ENCODE assay signal across 28 cellular contexts in genomic region chr3:170267793-170268192, GRCh38.
"Had no signal": no experiment of that assay in that cellular context is flagged by ENCODE, and none has a peak within 500 bp of the region (broad histone marks: within the 10 kb centered on the region; RNA-seq: fewer than 3 reads in every experiment).

No MANE protein-coding gene starts in this region.

- H3K4me3 ChIP-seq: adrenal gland, body of pancreas, breast epithelium, PC-9 had no signal

- H3K27me3 Mint-ChIP-seq: activated CD4-positive, alpha-beta memory T cell treated with anti-CD3 and anti-CD28 coated beads for 36 hours; activated CD4-positive, alpha-beta T cell treated with anti-CD3 and anti-CD28 coated beads, Interleukin-2, amount 10 ng/mL, durations not matched to agents 7 days and 5 days had no signal

- H3K36me3 ChIP-seq: adrenal gland had no signal

- H3K4me1 Mint-ChIP-seq: activated CD4-positive, alpha-beta T cell treated with anti-CD3 and anti-CD28 coated beads, Interleukin-2, amount 10 ng/mL, durations not matched to agents 7 days and 5 days had no signal

- H3K27me3 ChIP-seq: adrenal gland, body of pancreas, breast epithelium had no signal

- DNase-seq: activated CD4-positive, alpha-beta memory T cell treated with anti-CD3 and anti-CD28 coated beads for 36 hours; activated CD4-positive, alpha-beta T cell treated with anti-CD3 and anti-CD28 coated beads, Interleukin-2, amount 10 ng/mL, durations not matched to agents 7 days and 5 days; activated CD8-positive, alpha-beta memory T cell treated with anti-CD3 and anti-CD28 coated beads, Interleukin-2, amount 50 U/mL, for 4 hours; activated gamma-delta T cell treated with Interleukin-2 at 50 U/mL for 16 hours; activated naive CD4-positive, alpha-beta T cell treated with anti-CD3 and anti-CD28 coated beads for 36 hours; activated T-cell treated with anti-CD3 and anti-CD28 coated beads for 4 hours; activated T-cell treated with anti-CD3 and anti-CD28 coated beads, Interleukin-2, amount 50 U/mL, for 4 hours; adrenal gland; body of pancreas; Kasumi-1; KG1; MM.1S; MV-4-11; NCI-H1092; NCI-H1694 treated with DMSO at 0.1 percent for 48 hours; NCI-H2029; NCI-H2171 treated with DMSO at 0.1 percent for 48 hours; NCI-H226; NCI-H446 treated with DMSO at 0.1 percent for 48 hours; NCI-H524; NCI-H748 treated with DMSO at 0.1 percent for 48 hours; PC-9; T1000 had no signal

- H3K9me3 Mint-ChIP-seq: activated CD4-positive, alpha-beta memory T cell treated with anti-CD3 and anti-CD28 coated beads for 36 hours; activated CD4-positive, alpha-beta T cell treated with anti-CD3 and anti-CD28 coated beads, Interleukin-2, amount 10 ng/mL, durations not matched to agents 7 days and 5 days; activated naive CD4-positive, alpha-beta T cell treated with anti-CD3 and anti-CD28 coated beads for 36 hours; activated naive CD4-positive, alpha-beta T cell treated with anti-CD3 and anti-CD28 coated beads, Interleukin-2, amount 50 U/mL, for 72 hours; activated T-cell treated with anti-CD3 and anti-CD28 coated beads, Interleukin-2, amount 50 U/mL, for 4 hours; activated T-helper 1 cell treated with anti-CD3 and anti-CD28 coated beads, Interleukin-12 subunit alpha, Interleukin-12 subunit beta, Interleukin-2, Interleukin-4 antibody, amounts not matched to agents 30 ng/mL and 10 ng/mL and 1 ng/mL, durations not matched to agents 14 hours and 24 hours and 36 hours had no signal

- H3K9me3 ChIP-seq: adrenal gland, body of pancreas, breast epithelium had no signal

- H3K4me3 Mint-ChIP-seq: activated CD4-positive, alpha-beta memory T cell treated with anti-CD3 and anti-CD28 coated beads for 36 hours; activated CD4-positive, alpha-beta T cell treated with anti-CD3 and anti-CD28 coated beads, Interleukin-2, amount 10 ng/mL, durations not matched to agents 7 days and 5 days; activated naive CD4-positive, alpha-beta T cell treated with anti-CD3 and anti-CD28 coated beads for 36 hours; activated T-cell treated with anti-CD3 and anti-CD28 coated beads, Interleukin-2, amount 50 U/mL, for 4 hours; activated T-helper 1 cell treated with anti-CD3 and anti-CD28 coated beads, Interleukin-12 subunit alpha, Interleukin-12 subunit beta, Interleukin-2, Interleukin-4 antibody, amounts not matched to agents 30 ng/mL and 10 ng/mL and 1 ng/mL, durations not matched to agents 14 hours and 24 hours and 36 hours had no signal

- H3K4me1 ChIP-seq: adrenal gland, body of pancreas, breast epithelium had no signal

- H3K27ac Mint-ChIP-seq: activated CD4-positive, alpha-beta memory T cell treated with anti-CD3 and anti-CD28 coated beads for 36 hours; activated CD4-positive, alpha-beta T cell treated with anti-CD3 and anti-CD28 coated beads, Interleukin-2, amount 10 ng/mL, durations not matched to agents 7 days and 5 days; activated naive CD4-positive, alpha-beta T cell treated with anti-CD3 and anti-CD28 coated beads for 36 hours; activated T-helper 1 cell treated with anti-CD3 and anti-CD28 coated beads, Interleukin-12 subunit alpha, Interleukin-12 subunit beta, Interleukin-2, Interleukin-4 antibody, amounts not matched to agents 30 ng/mL and 10 ng/mL and 1 ng/mL, durations not matched to agents 14 hours and 24 hours and 36 hours had no signal

- ATAC-seq: activated naive CD4-positive, alpha-beta T cell treated with anti-CD3 and anti-CD28 coated beads, Interleukin-2, amount 50 U/mL, for 72 hours; activated T-cell treated with anti-CD3 and anti-CD28 coated beads, Interleukin-2, amount 50 U/mL, for 4 hours; body of pancreas; Right ventricle myocardium inferior had no signal

- H3K27ac ChIP-seq: adrenal gland, body of pancreas, breast epithelium, PC-9, RWPE1 had no signal
